1 cellular context compared by ENCODE assay signal in genomic region chr20:53212018-53212417, GRCh38.
TF ChIP-seq lines count a peak whose summit lies in the region.

No MANE protein-coding gene starts in this region.

TF ChIP-seq in K562, 482 proteins besides CTCF, POLR2A, EP300 and RAD21 (continued from another document and continues in another):
- TF ChIP-seq ZNF318 (IDR thresholded peaks at IDR 0.05; ENCODE audit: borderline replicate concordance in 1 of 2, low read depth in 1 of 2) = no peak
- TF ChIP-seq BMI1 (IDR thresholded peaks at IDR 0.05; ENCODE audit: low read length) = no peak
- no peak for TF ChIP-seq HMGN3 (IDR thresholded peaks at IDR 0.05; ENCODE audit: borderline replicate concordance, extremely low read depth, insufficient read length, low read depth, low read length)
- no peak for TF ChIP-seq NR2F6 (CRISPR knock-in tag; IDR thresholded peaks at IDR 0.05)
- 0 out of 4 replicates have a peak, but pooled peaks of 1 of the 2 experiments have one; percentile 22 for TF ChIP-seq MNT (conservative IDR thresholded peaks at IDR 0.05)
- no peak for TF ChIP-seq ZBTB11 (CRISPR knock-in tag; IDR thresholded peaks at IDR 0.05)
- no peak for TF ChIP-seq MAZ (CRISPR knock-in tag; conservative IDR thresholded peaks at IDR 0.05 in 1 of 2, IDR thresholded peaks at IDR 0.05 in 1 of 2)
- TF ChIP-seq NFE2 (IDR thresholded peaks at IDR 0.05; ENCODE audit: low read depth) = peak; percentile 88
- no peak for TF ChIP-seq ZNF224 (CRISPR knock-in tag; IDR thresholded peaks at IDR 0.05)
- no peak for TF ChIP-seq ARID2 (IDR thresholded peaks at IDR 0.05)
- TF ChIP-seq EGR1 (conservative IDR thresholded peaks at IDR 0.05) = no peak
- peak; percentile 91 for TF ChIP-seq NFE2L1 (tag; IDR thresholded peaks at IDR 0.05; ENCODE audit: borderline replicate concordance, low read depth)
- TF ChIP-seq THRA (IDR thresholded peaks at IDR 0.05) = no peak; the same call in 1 of the 2 replicates
- no peak for TF ChIP-seq POLR2AphosphoS5 (IDR thresholded peaks at IDR 0.05; ENCODE audit: control insufficient read depth, insufficient read depth, low read depth, low read length)
- TF ChIP-seq ZNF444 (CRISPR knock-in tag; IDR thresholded peaks at IDR 0.05) = no peak
- TF ChIP-seq USF1 (CRISPR knock-in tag; IDR thresholded peaks at IDR 0.05) = no peak
- TF ChIP-seq C11orf30 (IDR thresholded peaks at IDR 0.05; ENCODE audit: low read depth) = peak; percentile 90
- TF ChIP-seq POLR2AphosphoS2 (IDR thresholded peaks at IDR 0.05; ENCODE audit: low read length) = no peak
- TF ChIP-seq MEIS2 (IDR thresholded peaks at IDR 0.05; ENCODE audit: partially characterized antibody) = peak; percentile 61
- TF ChIP-seq HMBOX1 (IDR thresholded peaks at IDR 0.05) = no peak
- no peak for TF ChIP-seq ZNF197 (CRISPR knock-in tag; IDR thresholded peaks at IDR 0.05; ENCODE audit: low read depth)
- no peak for TF ChIP-seq NBN (IDR thresholded peaks at IDR 0.05; ENCODE audit: low read depth)
- TF ChIP-seq ARID3A (IDR thresholded peaks at IDR 0.05; ENCODE audit: borderline replicate concordance, low read depth, low read length) = no peak
- no peak for TF ChIP-seq CBX5 (IDR thresholded peaks at IDR 0.05; ENCODE audit: borderline replicate concordance, low read depth)
- no peak for TF ChIP-seq RBM22 (IDR thresholded peaks at IDR 0.05; ENCODE audit: low read depth, low read length, poor library complexity, severe bottlenecking)
- TF ChIP-seq NONO (IDR thresholded peaks at IDR 0.05; ENCODE audit: low read depth in 2 of 2, low read length in 1 of 2) = no peak
- no peak for TF ChIP-seq ZNF239 (CRISPR knock-in tag; IDR thresholded peaks at IDR 0.05)
- TF ChIP-seq GATAD2A (IDR thresholded peaks at IDR 0.05) = no peak
- TF ChIP-seq ZBTB33 (CRISPR knock-in tag; IDR thresholded peaks at IDR 0.05) = no peak
- TF ChIP-seq ZNF639 (CRISPR knock-in tag; conservative IDR thresholded peaks at IDR 0.05 in 1 of 2, IDR thresholded peaks at IDR 0.05 in 1 of 2) = no peak
- no peak for TF ChIP-seq ELF2 (CRISPR knock-in tag; IDR thresholded peaks at IDR 0.05)
- no peak for TF ChIP-seq BRF2 (IDR thresholded peaks at IDR 0.05; ENCODE audit: borderline replicate concordance, insufficient read depth, insufficient read length)
- no peak for TF ChIP-seq SRSF9 (IDR thresholded peaks at IDR 0.05; ENCODE audit: borderline replicate concordance, low read depth, low read length)
- no peak for TF ChIP-seq ZNF766 (CRISPR knock-in tag; conservative IDR thresholded peaks at IDR 0.05)
- TF ChIP-seq MTA3 (IDR thresholded peaks at IDR 0.05; ENCODE audit: borderline replicate concordance) = no peak
